Comparison of ENCODE assay signal across 19 cellular contexts in the genomic region with DNA sequence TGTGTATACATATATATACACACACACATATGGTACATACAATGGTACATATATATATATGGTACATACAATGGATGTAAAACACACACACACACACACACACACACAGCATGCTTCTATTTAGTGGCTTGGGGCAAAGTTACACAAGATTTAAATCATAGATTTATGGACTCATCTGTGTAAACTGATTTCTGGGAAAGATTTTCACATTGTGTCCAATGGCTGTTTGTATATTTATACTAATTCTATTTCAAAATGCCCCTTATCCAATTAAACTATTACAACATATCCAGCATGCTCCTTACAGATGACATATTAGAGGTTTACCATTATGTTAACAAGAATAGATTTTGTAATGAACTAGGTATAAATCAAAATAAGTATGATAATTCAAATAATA.
DNase-seq lines count a peak whose midpoint lies in the region; ATAC-seq and TF ChIP-seq lines count a peak whose summit lies in the region.
"Had no signal": no experiment of that assay in that cellular context is flagged by ENCODE, and none has a peak within 500 bp of the region (broad histone marks: within the 10 kb centered on the region; RNA-seq: fewer than 3 reads in every experiment).

No MANE protein-coding gene starts in this region.

- H3K36me3 ChIP-seq in adipocyte (ENCODE audit: control insufficient read depth, insufficient read depth, low read length, severe bottlenecking) (no peaks in the 10 kb centered on the region), PC-9 (ENCODE audit: low read depth) (no peaks in the 10 kb centered on the region)
- H3K36me3 ChIP-seq: BLaER1, HAP-1 had no signal

- DNase-seq in AG10803 (ENCODE audit: low read depth) (peak; percentile 16), adipocyte (ENCODE audit: low read depth) (peak; percentile 54), fibroblast of peridontal ligament (ENCODE audit: extremely low read depth) (peak; percentile 23), NCI-H2171 treated with DMSO at 0.1 percent for 48 hours (lab: John Stamatoyannopoulos, UW) (no peak), PC-9 (no peak)
- no peak for DNase-seq in activated naive CD8-positive, alpha-beta T cell treated with anti-CD3 and anti-CD28 coated beads, Interleukin-2, amount 50 U/mL, for 24 hours
- DNase-seq: 8988T; Caco-2; CD4-positive, CD25-positive, alpha-beta regulatory T cell; CD8-positive, alpha-beta T cell; DMS153; DND-41; GOT3; HFFc6 had no signal

- BruUV-seq in PC-9 (replicated peaks; lab: Mats Ljungman, UMichigan), result no TSS peak

- CTCF ChIA-PET in PC-9 (lab: Charles Lee), result no interaction called here

- H2AFZ ChIP-seq in PC-9, result no peak overlapping the region

- H3K4me1 ChIP-seq in adipocyte (ENCODE audit: control insufficient read depth, insufficient read depth, low read length) (peaks cover 4% of the 10 kb centered on the region), PC-9 (replicated peaks; ENCODE audit: insufficient read depth) (no peaks in the 10 kb centered on the region)
- H3K4me1 ChIP-seq: BLaER1, Caco-2, HAP-1 had no signal

- H3K79me2 ChIP-seq in PC-9 (ENCODE audit: low read depth), result no peaks in the 10 kb centered on the region

- no peak overlapping the region for H3K27ac ChIP-seq in PC-9
- H3K27ac ChIP-seq: A549, BLaER1, C4-2B had no signal

- no peaks in the 10 kb centered on the region for H3K9me2 ChIP-seq in PC-9 (ENCODE audit: insufficient read depth)

- no peak for TF ChIP-seq CTCF in AG10803 (conservative IDR thresholded peaks at IDR 0.05; ENCODE audit: low read length)
- TF ChIP-seq CTCF in PC-9 (conservative IDR thresholded peaks at IDR 0.05), result no peak

- intact Hi-C loops in PC-9 (cut with micrococcal nuclease; ENCODE audit: unreplicated experiment), result no loop called here

- H3K27me3 ChIP-seq in adipocyte (replicated peaks; ENCODE audit: control insufficient read depth, insufficient read depth, low read length) (no peaks in the 10 kb centered on the region), PC-9 (ENCODE audit: insufficient read depth, low read depth) (no peaks in the 10 kb centered on the region)
- H3K27me3 ChIP-seq: BLaER1 had no signal

- H3K4me2 ChIP-seq in PC-9, result no peak overlapping the region
- H3K4me2 ChIP-seq: A549, BLaER1 had no signal

- H3K9ac ChIP-seq in adipocyte (ENCODE audit: low read length), result no peak overlapping the region
- H3K9ac ChIP-seq: BLaER1 had no signal

- H3K4me1 Mint-ChIP-seq in activated naive CD8-positive, alpha-beta T cell treated with anti-CD3 and anti-CD28 coated beads, Interleukin-2, amount 50 U/mL, for 24 hours, result peaks cover 5% of the 10 kb centered on the region
- H3K4me1 Mint-ChIP-seq: B cell had no signal

- ATAC-seq in activated naive CD8-positive, alpha-beta T cell treated with anti-CD3 and anti-CD28 coated beads, Interleukin-2, amount 50 U/mL, for 24 hours, result no peak
- ATAC-seq: A549; CD8-positive, alpha-beta T cell had no signal

- H3K4me3 ChIP-seq in AG10803 (ENCODE audit: low read length), result no peak overlapping the region
- no peak overlapping the region for H3K4me3 ChIP-seq in adipocyte (ENCODE audit: low read length)
- H3K4me3 ChIP-seq in PC-9, result no peak overlapping the region
- H3K4me3 ChIP-seq: A549, BLaER1, HAP-1 had no signal

- no peaks in the 10 kb centered on the region for H3F3A ChIP-seq in PC-9 (ENCODE audit: insufficient read depth, low read depth)

- H3K4me3 Mint-ChIP-seq in activated naive CD8-positive, alpha-beta T cell treated with anti-CD3 and anti-CD28 coated beads, Interleukin-2, amount 50 U/mL, for 24 hours, result no peak overlapping the region
- H3K4me3 Mint-ChIP-seq: B cell; CD4-positive, CD25-positive, alpha-beta regulatory T cell; CD8-positive, alpha-beta T cell; HFFc6 had no signal

- H3K9me3 ChIP-seq in adipocyte (ENCODE audit: control insufficient read depth, low read length) (peaks cover 9% of the 10 kb centered on the region), PC-9 (ENCODE audit: insufficient read depth, low read depth) (no peaks in the 10 kb centered on the region)
- H3K9me3 ChIP-seq: Caco-2, HAP-1 had no signal

- H3K36me3 Mint-ChIP-seq in activated naive CD8-positive, alpha-beta T cell treated with anti-CD3 and anti-CD28 coated beads, Interleukin-2, amount 50 U/mL, for 24 hours (ENCODE audit: low read depth), result peaks cover 6% of the 10 kb centered on the region

- peaks cover 11% of the 10 kb centered on the region for H3K9me3 Mint-ChIP-seq in activated naive CD8-positive, alpha-beta T cell treated with anti-CD3 and anti-CD28 coated beads, Interleukin-2, amount 50 U/mL, for 24 hours

- H3K27me3 Mint-ChIP-seq in activated naive CD8-positive, alpha-beta T cell treated with anti-CD3 and anti-CD28 coated beads, Interleukin-2, amount 50 U/mL, for 24 hours, result no peaks in the 10 kb centered on the region
- H3K27me3 Mint-ChIP-seq: CD4-positive, CD25-positive, alpha-beta regulatory T cell had no signal

- POLR2A ChIA-PET in PC-9 (lab: Charles Lee; ENCODE audit: unreplicated experiment), result no interaction called here

- H4K20me1 ChIP-seq in PC-9 (ENCODE audit: insufficient read depth), result no peaks in the 10 kb centered on the region
- H4K20me1 ChIP-seq: BLaER1 had no signal

- H3K27ac Mint-ChIP-seq in activated naive CD8-positive, alpha-beta T cell treated with anti-CD3 and anti-CD28 coated beads, Interleukin-2, amount 50 U/mL, for 24 hours, result no peak overlapping the region
- H3K27ac Mint-ChIP-seq: B cell; CD4-positive, CD25-positive, alpha-beta regulatory T cell; CD8-positive, alpha-beta T cell; HFFc6 had no signal

Comparison
In these comparisons a context has a peak if more than half of its experiments do, and no peak if none do; other contexts are left out.
1. DNase-seq: peak in AG10803 (single experiment), adipocyte (single experiment) and fibroblast of peridontal ligament (single experiment); none in NCI-H2171 treated with DMSO at 0.1 percent for 48 hours (single experiment), activated naive CD8-positive, alpha-beta T cell treated with anti-CD3 and anti-CD28 coated beads, Interleukin-2, amount 50 U/mL, for 24 hours (single experiment) and PC-9 (0 of 2).